26 cellular contexts compared by ENCODE assay signal in the genomic region with DNA sequence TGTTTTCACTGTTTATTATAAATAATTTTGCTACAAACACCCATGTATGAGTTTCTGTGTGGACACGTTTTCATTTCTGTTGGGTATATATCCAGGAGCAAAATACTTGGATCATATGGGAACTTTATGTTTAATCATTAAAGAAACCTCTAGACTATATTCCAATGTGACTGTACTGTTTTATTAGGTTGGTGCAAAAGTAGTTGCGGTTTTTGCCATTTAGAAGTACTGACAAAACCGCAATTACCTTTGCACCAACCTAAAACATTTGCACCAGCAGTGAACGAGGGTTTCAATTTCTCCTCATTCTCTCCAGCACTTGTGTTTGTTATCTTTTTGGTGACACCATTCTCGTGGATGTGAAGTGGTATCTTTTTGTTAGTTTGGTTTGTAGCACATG.
"Had no signal": no experiment of that assay in that cellular context is flagged by ENCODE, and none has a peak within 500 bp of the region (broad histone marks: within the 10 kb centered on the region; RNA-seq: fewer than 3 reads in every experiment).

No MANE protein-coding gene starts in this region.

- FAIRE-seq: endometrium, islet of Langerhans, keratinocyte had no signal

- H3K27ac ChIP-seq: epithelial cell of prostate, esophagus squamous epithelium, gastrocnemius medialis, heart right ventricle, left lung, lower lobe of right lung had no signal

- H3K9me3 ChIP-seq: esophagus squamous epithelium, gastrocnemius medialis, lower lobe of right lung had no signal

- H3K27me3 ChIP-seq: esophagus squamous epithelium, gastrocnemius medialis, heart right ventricle, left lung had no signal

- ATAC-seq: effector memory CD8-positive, alpha-beta T cell; esophagus mucosa; gastrocnemius medialis; heart right ventricle; left cardiac atrium; left lung; left ventricle myocardium superior; lower lobe of right lung; mucosa of descending colon; naive thymus-derived CD8-positive, alpha-beta T cell had no signal

- H3K36me3 ChIP-seq: esophagus squamous epithelium, gastrocnemius medialis, heart right ventricle, left lung, lower lobe of right lung had no signal

- DNase-seq: cortex of kidney; effector CD8-positive, alpha-beta T cell; effector memory CD8-positive, alpha-beta T cell; endodermal cell; erythroblast; esophagus squamous epithelium; foreskin fibroblast; foreskin melanocyte; gastrocnemius medialis; glutamatergic neuron; head of caudate nucleus; heart right ventricle; hippocampal formation; left cardiac atrium; left lung; left ventricle myocardium superior; lower lobe of right lung; mesenchymal stem cell; mucosa of descending colon; naive B cell; naive thymus-derived CD8-positive, alpha-beta T cell had no signal

- H3K4me3 ChIP-seq: esophagus squamous epithelium, gastrocnemius medialis, heart right ventricle, left lung, lower lobe of right lung, mucosa of descending colon had no signal

- H3K4me1 ChIP-seq: esophagus squamous epithelium, gastrocnemius medialis, heart right ventricle, left lung, lower lobe of right lung had no signal
